Comparison of ENCODE assay signal across 9 cellular contexts in the genomic region with DNA sequence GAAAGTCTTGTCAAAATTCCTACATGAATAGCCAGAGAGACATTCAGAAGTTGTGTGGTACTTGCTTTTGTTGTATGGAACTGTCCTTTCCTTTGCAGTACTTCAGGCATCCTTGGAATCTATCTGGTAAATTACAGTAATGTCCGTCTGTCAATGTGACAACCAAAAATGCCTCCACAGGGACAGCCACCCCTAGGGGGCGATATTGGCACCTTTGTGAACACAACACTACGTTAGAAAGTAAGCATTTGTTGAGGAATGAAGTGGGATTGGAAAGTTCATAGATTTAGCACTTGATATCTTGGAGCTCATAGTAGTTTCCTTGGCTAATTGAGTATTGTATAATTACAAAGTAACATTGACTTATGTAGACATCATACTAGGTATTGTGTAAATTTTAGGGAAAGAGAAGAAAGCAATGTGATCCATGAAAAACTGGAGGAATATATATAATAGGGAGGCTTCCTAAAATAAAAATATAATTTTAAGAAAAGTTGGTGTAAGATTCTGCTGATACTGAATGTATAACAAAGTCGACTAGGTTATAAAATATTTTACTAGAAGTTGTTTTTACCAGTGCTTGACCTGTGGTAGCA. TPM values are rescaled to one million over a fixed set of nuclear protein-coding genes. Genes with fewer than 3 reads are reported as not detected.
A peak's percentile ranks its signal among the peaks of the same experiment; 100 is the strongest.
DNase-seq lines count a peak whose midpoint lies in the region; ATAC-seq and TF ChIP-seq lines count a peak whose summit lies in the region.
"Had no signal": no experiment of that assay in that cellular context is flagged by ENCODE, and none has a peak within 500 bp of the region (broad histone marks: within the 10 kb centered on the region; RNA-seq: fewer than 3 reads in every experiment).

No MANE protein-coding gene starts in this region.

- ATAC-seq in GM19372 (IDR thresholded peaks at IDR 0.05; ENCODE audit: low read depth, unreplicated experiment): peak; percentile 52

- H3K9me3 Mint-ChIP-seq in Calu3 (ENCODE audit: low read depth, unreplicated experiment): no peaks in the 10 kb centered on the region
- H3K9me3 Mint-ChIP-seq in activated CD4-positive, alpha-beta T cell treated with anti-CD3 and anti-CD28 coated beads, Interleukin-2, amount 10 ng/mL, durations not matched to agents 24 days and 14 days: no peaks in the 10 kb centered on the region
- no peaks in the 10 kb centered on the region for H3K9me3 Mint-ChIP-seq in endothelial cell (ENCODE audit: unreplicated experiment)
- H3K9me3 Mint-ChIP-seq in type B pancreatic cell: peaks cover 9% of the 10 kb centered on the region

- H3K27ac ChIP-seq in neural cell (ENCODE audit: low read length): no peak overlapping the region
- H3K27ac ChIP-seq: ascending aorta had no signal

- H3K27ac Mint-ChIP-seq in Calu3 (ENCODE audit: unreplicated experiment) (no peak overlapping the region), endothelial cell (ENCODE audit: unreplicated experiment) (no peak overlapping the region), type B pancreatic cell (no peak overlapping the region)
- no peak overlapping the region for H3K27ac Mint-ChIP-seq in activated CD4-positive, alpha-beta T cell treated with anti-CD3 and anti-CD28 coated beads, Interleukin-2, amount 10 ng/mL, durations not matched to agents 24 days and 14 days

- no TSS peak for BruUV-seq in Calu3 (replicated peaks; lab: Mats Ljungman, UMichigan)

- H3K27me3 ChIP-seq in neural cell (ENCODE audit: insufficient read depth, low read depth, low read length): no peaks in the 10 kb centered on the region
- H3K27me3 ChIP-seq: ascending aorta had no signal

- H3K9me2 ChIP-seq in neural cell (ENCODE audit: insufficient read depth, low read length): no peaks in the 10 kb centered on the region

- H3K9ac ChIP-seq in neural cell (ENCODE audit: low read length): no peak overlapping the region

- H3K36me3 Mint-ChIP-seq in Calu3 (ENCODE audit: insufficient read depth, unreplicated experiment) (no peaks in the 10 kb centered on the region), endothelial cell (ENCODE audit: low read depth, unreplicated experiment) (peaks cover 18% of the 10 kb centered on the region), type B pancreatic cell (peaks cover 44% of the 10 kb centered on the region)
- no peaks in the 10 kb centered on the region for H3K36me3 Mint-ChIP-seq in activated CD4-positive, alpha-beta T cell treated with anti-CD3 and anti-CD28 coated beads, Interleukin-2, amount 10 ng/mL, durations not matched to agents 24 days and 14 days (ENCODE audit: low read depth)

- H3K4me1 Mint-ChIP-seq in Calu3 (ENCODE audit: low read depth, unreplicated experiment): no peaks in the 10 kb centered on the region
- no peaks in the 10 kb centered on the region for H3K4me1 Mint-ChIP-seq in activated CD4-positive, alpha-beta T cell treated with anti-CD3 and anti-CD28 coated beads, Interleukin-2, amount 10 ng/mL, durations not matched to agents 24 days and 14 days
- peaks cover 4% of the 10 kb centered on the region for H3K4me1 Mint-ChIP-seq in endothelial cell (ENCODE audit: unreplicated experiment)
- no peaks in the 10 kb centered on the region for H3K4me1 Mint-ChIP-seq in type B pancreatic cell (ENCODE audit: unreplicated experiment)

- H3F3A ChIP-seq in neural cell (ENCODE audit: insufficient read depth, low read length, poor library complexity, severe bottlenecking): no peaks in the 10 kb centered on the region

- intact Hi-C loops in Calu3 (cut with micrococcal nuclease; ENCODE audit: unreplicated experiment): loop anchor here (1.0 kb wide), 1 partner anchor 90 kb away; no protein-coding TSS in a partner anchor
- intact Hi-C loops in activated CD4-positive, alpha-beta T cell treated with anti-CD3 and anti-CD28 coated beads, Interleukin-2, amount 10 ng/mL, durations not matched to agents 24 days and 14 days (cut with micrococcal nuclease): loop anchor here (1.0 kb wide), 1 partner anchor 91 kb away; no protein-coding TSS in a partner anchor

- CTCF ChIA-PET in Calu3 (lab: Charles Lee): no interaction called here

- H3K27me3 Mint-ChIP-seq in Calu3 (ENCODE audit: unreplicated experiment) (no peaks in the 10 kb centered on the region), endothelial cell (ENCODE audit: unreplicated experiment) (peaks cover 3% of the 10 kb centered on the region), type B pancreatic cell (no peaks in the 10 kb centered on the region)
- peaks cover 9% of the 10 kb centered on the region for H3K27me3 Mint-ChIP-seq in activated CD4-positive, alpha-beta T cell treated with anti-CD3 and anti-CD28 coated beads, Interleukin-2, amount 10 ng/mL, durations not matched to agents 24 days and 14 days

- peak; percentile 81 for DNase-seq in Calu3
- DNase-seq in LNCaP clone FGC (ENCODE audit: low read depth): peak; percentile 8
- peak; percentile 87 for DNase-seq in activated CD4-positive, alpha-beta T cell treated with anti-CD3 and anti-CD28 coated beads, Interleukin-2, amount 10 ng/mL, durations not matched to agents 24 days and 14 days
- DNase-seq in endothelial cell (ENCODE audit: low spot score): peak; percentile 90
- no peak for DNase-seq in type B pancreatic cell (ENCODE audit: extremely low spot score, unreplicated experiment)
- DNase-seq in NCI-H2107 treated with DMSO at 0.1 percent for 48 hours (lab: John Stamatoyannopoulos, UW; ENCODE audit: unreplicated experiment): no peak

- peaks cover 15% of the 10 kb centered on the region for H3K36me3 ChIP-seq in neural cell (ENCODE audit: insufficient read depth, low read length)
- H3K36me3 ChIP-seq: ascending aorta had no signal

- no peak overlapping the region for H2AFZ ChIP-seq in neural cell (ENCODE audit: low read depth, low read length)

- TF ChIP-seq RAD21 in neural cell (conservative IDR thresholded peaks at IDR 0.05): no peak

- peaks cover 47% of the 10 kb centered on the region for H3K79me2 ChIP-seq in neural cell (replicated peaks; ENCODE audit: insufficient read depth, low read length)

- H3K4me2 ChIP-seq in neural cell (ENCODE audit: low read length): no peak overlapping the region

- no peak for TF ChIP-seq EP300 in neural cell (conservative IDR thresholded peaks at IDR 0.05; ENCODE audit: poor library complexity, severe bottlenecking)

- H4K20me1 ChIP-seq in neural cell (ENCODE audit: insufficient read depth): no peaks in the 10 kb centered on the region

- H3K4me3 ChIP-seq in LNCaP clone FGC (ENCODE audit: low read depth, low read length): no peak overlapping the region
- no peak overlapping the region for H3K4me3 ChIP-seq in neural cell (ENCODE audit: low read length)
- H3K4me3 ChIP-seq: ascending aorta had no signal

- TF ChIP-seq CTCF in Calu3 (IDR thresholded peaks at IDR 0.05; ENCODE audit: unreplicated experiment) (peak; percentile 45), LNCaP clone FGC (IDR thresholded peaks at IDR 0.05; ENCODE audit: control insufficient read depth, extremely low read depth, insufficient read depth) (peak; percentile 86), endothelial cell (IDR thresholded peaks at IDR 0.05; ENCODE audit: unreplicated experiment) (peak; percentile 87), neural cell (IDR thresholded peaks at IDR 0.05; ENCODE audit: poor library complexity, severe bottlenecking) (peak; percentile 39), type B pancreatic cell (conservative IDR thresholded peaks at IDR 0.05) (peak; percentile 77)

- no peaks in the 10 kb centered on the region for H3K9me3 ChIP-seq in neural cell (ENCODE audit: low read length)
- H3K9me3 ChIP-seq: ascending aorta had no signal

- H3K4me3 Mint-ChIP-seq in Calu3 (ENCODE audit: low read depth, unreplicated experiment) (no peak overlapping the region), endothelial cell (ENCODE audit: unreplicated experiment) (no peak overlapping the region), type B pancreatic cell (no peak overlapping the region)
- no peak overlapping the region for H3K4me3 Mint-ChIP-seq in activated CD4-positive, alpha-beta T cell treated with anti-CD3 and anti-CD28 coated beads, Interleukin-2, amount 10 ng/mL, durations not matched to agents 24 days and 14 days

TF ChIP-seq in neural cell, 6 proteins besides CTCF, POLR2A, EP300 and RAD21:
- TF ChIP-seq SMC3 (conservative IDR thresholded peaks at IDR 0.05; ENCODE audit: poor library complexity) (no peak), POLR2AphosphoS5 (IDR thresholded peaks at IDR 0.05) (no peak), EZH2 (IDR thresholded peaks at IDR 0.05; ENCODE audit: borderline replicate concordance, insufficient read depth, low read length, poor library complexity, severe bottlenecking) (no peak), MXI1 (conservative IDR thresholded peaks at IDR 0.05; ENCODE audit: poor library complexity, severe bottlenecking) (no peak), TAF1 (IDR thresholded peaks at IDR 0.05; ENCODE audit: low read depth) (no peak)
- TF ChIP-seq, protein P1, sequence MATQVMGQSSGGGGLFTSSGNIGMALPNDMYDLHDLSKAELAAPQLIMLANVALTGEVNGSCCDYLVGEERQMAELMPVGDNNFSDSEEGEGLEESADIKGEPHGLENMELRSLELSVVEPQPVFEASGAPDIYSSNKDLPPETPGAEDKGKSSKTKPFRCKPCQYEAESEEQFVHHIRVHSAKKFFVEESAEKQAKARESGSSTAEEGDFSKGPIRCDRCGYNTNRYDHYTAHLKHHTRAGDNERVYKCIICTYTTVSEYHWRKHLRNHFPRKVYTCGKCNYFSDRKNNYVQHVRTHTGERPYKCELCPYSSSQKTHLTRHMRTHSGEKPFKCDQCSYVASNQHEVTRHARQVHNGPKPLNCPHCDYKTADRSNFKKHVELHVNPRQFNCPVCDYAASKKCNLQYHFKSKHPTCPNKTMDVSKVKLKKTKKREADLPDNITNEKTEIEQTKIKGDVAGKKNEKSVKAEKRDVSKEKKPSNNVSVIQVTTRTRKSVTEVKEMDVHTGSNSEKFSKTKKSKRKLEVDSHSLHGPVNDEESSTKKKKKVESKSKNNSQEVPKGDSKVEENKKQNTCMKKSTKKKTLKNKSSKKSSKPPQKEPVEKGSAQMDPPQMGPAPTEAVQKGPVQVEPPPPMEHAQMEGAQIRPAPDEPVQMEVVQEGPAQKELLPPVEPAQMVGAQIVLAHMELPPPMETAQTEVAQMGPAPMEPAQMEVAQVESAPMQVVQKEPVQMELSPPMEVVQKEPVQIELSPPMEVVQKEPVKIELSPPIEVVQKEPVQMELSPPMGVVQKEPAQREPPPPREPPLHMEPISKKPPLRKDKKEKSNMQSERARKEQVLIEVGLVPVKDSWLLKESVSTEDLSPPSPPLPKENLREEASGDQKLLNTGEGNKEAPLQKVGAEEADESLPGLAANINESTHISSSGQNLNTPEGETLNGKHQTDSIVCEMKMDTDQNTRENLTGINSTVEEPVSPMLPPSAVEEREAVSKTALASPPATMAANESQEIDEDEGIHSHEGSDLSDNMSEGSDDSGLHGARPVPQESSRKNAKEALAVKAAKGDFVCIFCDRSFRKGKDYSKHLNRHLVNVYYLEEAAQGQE (IDR thresholded peaks at IDR 0.05; ENCODE audit: borderline replicate concordance): no peak
TF ChIP-seq in neural cell: peak in this region for 0.

RNA-seq across cellular contexts. Expression of a gene that starts 32.7 kb away (rescaled TPM):
- 1.7 TPM in 2 replicates for total RNA-seq in Calu3 (2022)
- total RNA-seq in activated CD4-positive, alpha-beta T cell treated with anti-CD3 and anti-CD28 coated beads, Interleukin-2, amount 10 ng/mL, durations not matched to agents 24 days and 14 days: 0.16 TPM in 1 of 2 replicates, not detected in the other
- 45.8 TPM for total RNA-seq in endothelial cell (ENCODE audit: unreplicated experiment)
- 273 and 295 TPM in 2 replicates for polyA plus RNA-seq in neural cell
- polyA minus RNA-seq in neural cell: 193 and 231 TPM in 2 replicates
- 9.5 and 30.5 TPM in 2 replicates for total RNA-seq in type B pancreatic cell (ENCODE audit: low replicate concordance)
- total RNA-seq: ascending aorta had no signal

Comparison
In these comparisons a context has a peak if more than half of its experiments do, and no peak if none do; other contexts are left out.
1. DNase-seq: peak in Calu3 (single experiment), LNCaP clone FGC (single experiment), activated CD4-positive, alpha-beta T cell treated with anti-CD3 and anti-CD28 coated beads, Interleukin-2, amount 10 ng/mL, durations not matched to agents 24 days and 14 days (single experiment) and endothelial cell (single experiment); none in type B pancreatic cell (single experiment) and NCI-H2107 treated with DMSO at 0.1 percent for 48 hours (single experiment).
2. Peak in every context shown above with its lines, with median percentiles within 50 percentile points of each other: CTCF ChIP-seq.